Comparison of ENCODE assay signal across 16 cellular contexts in the genomic region with DNA sequence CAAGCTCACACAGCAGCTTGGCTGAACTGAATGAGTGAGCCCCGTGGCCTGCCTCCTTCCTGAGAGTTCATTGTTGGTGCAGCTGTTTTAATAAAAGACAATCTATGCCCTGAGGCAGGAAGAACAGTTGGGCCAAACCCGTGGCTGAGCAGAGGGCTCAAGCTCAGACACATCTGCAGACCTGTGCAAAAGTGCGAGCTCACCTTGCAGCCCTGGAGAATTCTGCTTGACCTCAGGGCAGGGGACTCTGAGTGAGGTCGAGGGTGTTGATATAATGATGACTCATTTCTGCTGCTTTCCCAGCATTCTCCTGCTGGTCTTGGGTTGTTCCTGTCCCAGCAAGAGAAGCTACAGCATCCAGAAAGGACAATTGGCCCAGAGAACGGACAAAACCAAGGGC.
DNase-seq lines count a peak whose midpoint lies in the region; ATAC-seq and TF ChIP-seq lines count a peak whose summit lies in the region.
"Had no signal": no experiment of that assay in that cellular context is flagged by ENCODE, and none has a peak within 500 bp of the region (broad histone marks: within the 10 kb centered on the region; RNA-seq: fewer than 3 reads in every experiment).

No MANE protein-coding gene starts in this region.

- H2BK5ac ChIP-seq in IMR-90 (ENCODE audit: low read depth, low read length, poor library complexity, severe bottlenecking) = no peak overlapping the region

- H3K27me3 ChIP-seq in IMR-90 (ENCODE audit: control insufficient read depth, insufficient read depth, low read length) (peaks cover 7% of the 10 kb centered on the region; the same call in 1 of the 2 replicates), SJCRH30 (no peaks in the 10 kb centered on the region), left lung (no peaks in the 10 kb centered on the region), adrenal gland (no peaks in the 10 kb centered on the region)

- H3K18ac ChIP-seq in IMR-90 (ENCODE audit: low read depth, low read length) = no peak overlapping the region

- H2BK120ac ChIP-seq in IMR-90 (ENCODE audit: low read depth, low read length) = no peak overlapping the region

- intact Hi-C loops in IMR-90 (cut with micrococcal nuclease) (no loop called here), left lung (cut with DNase I) (no loop called here), adrenal gland (cut with DNase I) (no loop called here)

- no TSS peak for BruUV-seq in IMR-90 (replicated peaks; lab: Mats Ljungman, UMichigan)

- peak overlapping the region; percentile 38 for H2AFZ ChIP-seq in IMR-90 (replicated peaks; ENCODE audit: low read length, poor library complexity)

- POLR2A ChIA-PET in IMR-90 (lab: Charles Lee; ENCODE audit: unreplicated experiment) = no interaction called here

- TF ChIP-seq POLR2A in IMR-90 (IDR thresholded peaks at IDR 0.05; ENCODE audit: low read depth, low read length) = no peak
- TF ChIP-seq POLR2A in adrenal gland (IDR thresholded peaks at IDR 0.05) = no peak

- H2BK20ac ChIP-seq in IMR-90 (ENCODE audit: low read depth, low read length) = no peak overlapping the region

- no peak overlapping the region for H4K5ac ChIP-seq in IMR-90 (ENCODE audit: low read depth, low read length)

- H3K27ac ChIP-seq in IMR-90 (ENCODE audit: insufficient read depth, low read length) (no peak overlapping the region), SJCRH30 (peak overlapping the region; percentile 25), left lung (no peak overlapping the region), adrenal gland (no peak overlapping the region)
- H3K27ac ChIP-seq: C4-2B had no signal

- H4K91ac ChIP-seq in IMR-90 (ENCODE audit: insufficient read depth, low read depth, low read length) = no peak overlapping the region

- H3K36me3 ChIP-seq in IMR-90 (ENCODE audit: control insufficient read depth, insufficient read depth, low read length) (no peaks in the 10 kb centered on the region), SJCRH30 (no peaks in the 10 kb centered on the region), left lung (no peaks in the 10 kb centered on the region), adrenal gland (replicated peaks in 1 of 2) (no peaks in the 10 kb centered on the region)

- H2BK15ac ChIP-seq in IMR-90 (ENCODE audit: low read depth, low read length) = no peak overlapping the region

- dilution Hi-C loops in IMR-90 (cut with HindIII; ENCODE audit: low sequenced_read_pairs, unreplicated experiment) = no loop called here

- no peak overlapping the region for H3K23ac ChIP-seq in IMR-90 (ENCODE audit: low read depth, low read length)

- no peak overlapping the region for H3K56ac ChIP-seq in IMR-90 (ENCODE audit: extremely low read depth, insufficient read depth, low read length)

- H4K8ac ChIP-seq in IMR-90 (ENCODE audit: low read depth in 2 of 2, low read length in 2 of 2) = no peak overlapping the region

- H3K4me3 ChIP-seq in IMR-90 (ENCODE audit: insufficient read depth, low read depth, low read length) = no peak overlapping the region
- no peak overlapping the region for H3K4me3 ChIP-seq in SJCRH30
- no peak overlapping the region for H3K4me3 ChIP-seq in left lung
- no peak overlapping the region for H3K4me3 ChIP-seq in adrenal gland

- no peak for TF ChIP-seq RAD21 in IMR-90 (IDR thresholded peaks at IDR 0.05; ENCODE audit: low read length)

- CTCF ChIA-PET in IMR-90 (lab: Yijun Ruan, JAX) = no interaction called here

- no peak overlapping the region for H3K4ac ChIP-seq in IMR-90 (ENCODE audit: low read depth, low read length)

- H2AK5ac ChIP-seq in IMR-90 (ENCODE audit: low read depth, low read length) = no peak overlapping the region

- peak; percentile 78 for ATAC-seq in IMR-90 (ENCODE audit: low read depth)
- ATAC-seq in left lung = peak; percentile 58
- ATAC-seq in HG02852 (IDR thresholded peaks at IDR 0.05; ENCODE audit: unreplicated experiment) = no peak

- H3K14ac ChIP-seq in IMR-90 (replicated peaks; ENCODE audit: low read depth, low read length) = no peak overlapping the region

- TF ChIP-seq CTCF in IMR-90 (conservative IDR thresholded peaks at IDR 0.05; ENCODE audit: low read depth, low read length) (no peak), left lung (IDR thresholded peaks at IDR 0.05) (no peak), adrenal gland (IDR thresholded peaks at IDR 0.05) (no peak)

- no peaks in the 10 kb centered on the region for H3K79me1 ChIP-seq in IMR-90 (ENCODE audit: low read depth in 1 of 2, low read length in 2 of 2)

- no peak overlapping the region for H3K9ac ChIP-seq in IMR-90 (ENCODE audit: low read depth, low read length)

- no peaks in the 10 kb centered on the region for H3K9me1 ChIP-seq in IMR-90 (ENCODE audit: insufficient read depth, low read length)

- 50% methylated on average over 1 of the region's 5 CpGs; no CpG with 5 or more reads in 1 of the 2 experiments for WGBS in IMR-90 (ENCODE audit: extremely low coverage in 2 of 2, insufficient read length in 1 of 2), 2 experiments
- WGBS in adrenal gland, 4 donors = 52 to 67% (median 63%) methylated on average over 4 to 5 of the region's 5 CpGs

- in situ Hi-C loops in IMR-90 (cut with MboI; ENCODE audit: low sequenced_read_pairs) = no loop called here

- DNase-seq in Daoy (ENCODE audit: low read depth) (peak; percentile 34), IMR-90 (no peak), SJCRH30 (peak; percentile 84 to 95), left lung (no peak), ureter (ENCODE audit: low spot score) (no peak), adrenal gland (no peak), NCI-H187 treated with DMSO at 0.1 percent for 48 hours (lab: John Stamatoyannopoulos, UW) (no peak)
- DNase-seq: activated CD4-positive, alpha-beta T cell treated with anti-CD3 and anti-CD28 coated beads for 48 hours; activated T-cell treated with anti-CD3 and anti-CD28 coated beads for 4 hours; GF-D8; KBM-7; left ventricle myocardium superior; NCI-H2171 treated with DMSO at 0.1 percent for 48 hours; stimulated activated naive CD4-positive, alpha-beta T cell treated with Interleukin-2 at 50 U/mL for 16 hours had no signal

- H3K4me1 ChIP-seq in IMR-90 (ENCODE audit: control insufficient read depth, insufficient read depth, low read length) (no peaks in the 10 kb centered on the region), SJCRH30 (peaks cover 37% of the 10 kb centered on the region), left lung (no peaks in the 10 kb centered on the region), adrenal gland (replicated peaks in 1 of 2) (no peaks in the 10 kb centered on the region)

- no peak overlapping the region for H3K4me2 ChIP-seq in IMR-90 (ENCODE audit: low read depth, low read length)

- H3K9me3 ChIP-seq in IMR-90 (ENCODE audit: control insufficient read depth, insufficient read depth, low read length) = no peaks in the 10 kb centered on the region
- H3K9me3 ChIP-seq in SJCRH30 (replicated peaks) = no peaks in the 10 kb centered on the region
- H3K9me3 ChIP-seq in left lung = no peaks in the 10 kb centered on the region
- no peaks in the 10 kb centered on the region for H3K9me3 ChIP-seq in adrenal gland (replicated peaks in 1 of 3)

- H4K20me1 ChIP-seq in IMR-90 (ENCODE audit: insufficient read depth, low read length) = no peaks in the 10 kb centered on the region

- no peak overlapping the region for H2AK9ac ChIP-seq in IMR-90 (replicated peaks; ENCODE audit: low read depth, low read length, poor library complexity)

TF ChIP-seq in IMR-90, 13 proteins besides CTCF, POLR2A, EP300 and RAD21:
- TF ChIP-seq FOS (IDR thresholded peaks at IDR 0.05; ENCODE audit: low read depth, low read length) (peak; percentile 48; the same call in 1 of the 2 replicates), MAFK (IDR thresholded peaks at IDR 0.05; ENCODE audit: low read depth, low read length) (no peak)

Comparison
In these comparisons a context has a peak if more than half of its experiments do, and no peak if none do; other contexts are left out.
1. DNase-seq: peak in Daoy (single experiment) and SJCRH30 (2 of 2); none in IMR-90 (single experiment), left lung (0 of 2), ureter (single experiment), adrenal gland (0 of 7) and NCI-H187 treated with DMSO at 0.1 percent for 48 hours (single experiment).